Comparison of ENCODE assay signal across 9 cellular contexts in genomic region chr19:4830768-4831265, GRCh38. TPM values are rescaled to one million over a fixed set of nuclear protein-coding genes. Genes with fewer than 3 reads are reported as not detected.
DNase-seq lines count a peak whose midpoint lies in the region; ATAC-seq, FAIRE-seq and TF ChIP-seq lines count a peak whose summit lies in the region.
"Had no signal": no experiment of that assay in that cellular context is flagged by ENCODE, and none has a peak within 500 bp of the region (broad histone marks: within the 10 kb centered on the region; RNA-seq: fewer than 3 reads in every experiment).

No MANE protein-coding gene starts in this region.

- no peak overlapping the region for H4K91ac ChIP-seq in H9 (ENCODE audit: insufficient read length, low read depth, low read length)

- no peaks in the 10 kb centered on the region for H3K79me1 ChIP-seq in H9 (ENCODE audit: insufficient read depth, low read depth, low read length, poor library complexity, severe bottlenecking)

- H3K4me1 ChIP-seq in H9 (ENCODE audit: insufficient read depth, low read length) (no peaks in the 10 kb centered on the region), right cardiac atrium (ENCODE audit: control insufficient read depth, insufficient read depth, low read length) (peaks cover 3% of the 10 kb centered on the region)

- peaks cover 8% of the 10 kb centered on the region for H3K23me2 ChIP-seq in H9 (ENCODE audit: insufficient read length, low read depth, low read length, poor library complexity, severe bottlenecking)

- peak in 1 of 2 donors; percentile 28 for ATAC-seq in right cardiac atrium
- no peak for ATAC-seq in stimulated activated effector memory CD8-positive, alpha-beta T cell treated with anti-CD3 and anti-CD28 coated beads, Interleukin-12 subunit alpha, Interleukin-12 subunit beta, amount 100 ng/mL, for 72 hours

- H3K14ac ChIP-seq in H9 (ENCODE audit: insufficient read depth, low read length): no peak overlapping the region

- H3K18ac ChIP-seq in H9 (ENCODE audit: insufficient read length, low read depth, low read length): no peak overlapping the region

- H3K9me3 ChIP-seq in H9 (ENCODE audit: control insufficient read depth, low read depth, low read length) (no peaks in the 10 kb centered on the region), right cardiac atrium (ENCODE audit: control insufficient read depth, low read length) (no peaks in the 10 kb centered on the region)

- no peak overlapping the region; a peak in 1 of 7 replicates for H3K27ac Mint-ChIP-seq in H9
- peak overlapping the region; percentile 94 for H3K27ac Mint-ChIP-seq in activated T-helper 1 cell treated with anti-CD3 and anti-CD28 coated beads, Interleukin-12 subunit alpha, Interleukin-12 subunit beta, Interleukin-2, Interleukin-4 antibody, amounts not matched to agents 30 ng/mL and 10 ng/mL and 1 ng/mL, durations not matched to agents 14 hours and 24 hours and 36 hours
- peak overlapping the region; percentile 95 for H3K27ac Mint-ChIP-seq in stimulated activated effector memory CD8-positive, alpha-beta T cell treated with anti-CD3 and anti-CD28 coated beads, Interleukin-12 subunit alpha, Interleukin-12 subunit beta, amount 100 ng/mL, for 72 hours

- H3K4ac ChIP-seq in H9 (ENCODE audit: low read depth, low read length): no peak overlapping the region

- WGBS in H9 (ENCODE audit: extremely low coverage, insufficient read length, low lambda C conversion rate): no CpG with 5 or more reads among the region's 6 CpGs
- WGBS in right cardiac atrium: 72% methylated on average over 6 of the region's 6 CpGs

- H3K27me3 Mint-ChIP-seq in H9 (ENCODE audit: low read depth): peaks cover 30% of the 10 kb centered on the region
- no peaks in the 10 kb centered on the region for H3K27me3 Mint-ChIP-seq in activated T-helper 1 cell treated with anti-CD3 and anti-CD28 coated beads, Interleukin-12 subunit alpha, Interleukin-12 subunit beta, Interleukin-2, Interleukin-4 antibody, amounts not matched to agents 30 ng/mL and 10 ng/mL and 1 ng/mL, durations not matched to agents 14 hours and 24 hours and 36 hours (ENCODE audit: insufficient read depth)

- peak overlapping the region; percentile 94 for H3K4me3 ChIP-seq in right cardiac atrium (ENCODE audit: low read length)

- H4K5ac ChIP-seq in H9 (ENCODE audit: insufficient read length, low read depth, low read length): no peak overlapping the region

- no peak overlapping the region for H2BK120ac ChIP-seq in H9 (ENCODE audit: low read depth, low read length, poor library complexity, severe bottlenecking)

- no peak overlapping the region for H2AFZ ChIP-seq in H9 (ENCODE audit: low read length)

- H2BK20ac ChIP-seq in H9 (ENCODE audit: low read depth, low read length, poor library complexity, severe bottlenecking): no peak overlapping the region

- intact Hi-C loops in activated T-helper 1 cell treated with anti-CD3 and anti-CD28 coated beads, Interleukin-12 subunit alpha, Interleukin-12 subunit beta, Interleukin-2, Interleukin-4 antibody, amounts not matched to agents 30 ng/mL and 10 ng/mL and 1 ng/mL, durations not matched to agents 14 hours and 24 hours and 36 hours (cut with micrococcal nuclease): loop anchor here (1.0 to 2.0 kb wide), 4 partner anchors 16 to 36 kb away; partner anchors contain the start of gene PLIN3
- intact Hi-C loops in right cardiac atrium (cut with DNase I): no loop called here

- no peak overlapping the region for H2AK5ac ChIP-seq in H9 (ENCODE audit: insufficient read length, low read length)

- no peak for FAIRE-seq in HTR-8/SVneo (lab: Jason Lieb, UNC)
- FAIRE-seq: endometrium had no signal

- peak overlapping the region; percentile 88 for H3K4me2 ChIP-seq in H9 (ENCODE audit: insufficient read depth, insufficient read length, low read length)

- no peak overlapping the region for H3K23ac ChIP-seq in H9 (ENCODE audit: insufficient read length, low read depth, low read length)

- DNase-seq in H9: no peak
- DNase-seq in activated T-helper 1 cell treated with anti-CD3 and anti-CD28 coated beads, Interleukin-12 subunit alpha, Interleukin-12 subunit beta, Interleukin-2, Interleukin-4 antibody, amounts not matched to agents 30 ng/mL and 10 ng/mL and 1 ng/mL, durations not matched to agents 14 hours and 24 hours and 36 hours (ENCODE audit: low spot score): no peak
- DNase-seq in right cardiac atrium: no peak
- DNase-seq in stimulated activated effector memory CD8-positive, alpha-beta T cell treated with anti-CD3 and anti-CD28 coated beads, Interleukin-12 subunit alpha, Interleukin-12 subunit beta, amount 100 ng/mL, for 72 hours (ENCODE audit: low spot score in 2 of 2): peak in 1 of 2 donors; percentile 59
- no peak for DNase-seq in superior temporal gyrus (ENCODE audit: extremely low spot score)
- no peak for DNase-seq in HTR-8/SVneo (ENCODE audit: insufficient read length, low spot score)
- DNase-seq in GM03348 (ENCODE audit: low spot score): no peak
- DNase-seq in GM19240 (ENCODE audit: insufficient read length, low spot score): no peak

- H4K8ac ChIP-seq in H9 (replicated peaks; ENCODE audit: insufficient read length, low read depth, low read length): no peak overlapping the region

- H3K27ac ChIP-seq in H9 (ENCODE audit: insufficient read length, low read depth, low read length) (no peak overlapping the region), right cardiac atrium (ENCODE audit: low read length) (peak overlapping the region; percentile 95)

- peak overlapping the region; percentile 60 to 69; a peak in 4 of 5 replicates for H3K4me3 Mint-ChIP-seq in H9
- peak overlapping the region; percentile 91 for H3K4me3 Mint-ChIP-seq in activated T-helper 1 cell treated with anti-CD3 and anti-CD28 coated beads, Interleukin-12 subunit alpha, Interleukin-12 subunit beta, Interleukin-2, Interleukin-4 antibody, amounts not matched to agents 30 ng/mL and 10 ng/mL and 1 ng/mL, durations not matched to agents 14 hours and 24 hours and 36 hours
- peak overlapping the region; percentile 93 for H3K4me3 Mint-ChIP-seq in stimulated activated effector memory CD8-positive, alpha-beta T cell treated with anti-CD3 and anti-CD28 coated beads, Interleukin-12 subunit alpha, Interleukin-12 subunit beta, amount 100 ng/mL, for 72 hours

- H3T11ph ChIP-seq in H9 (ENCODE audit: low read length): no peak overlapping the region

- H2BK15ac ChIP-seq in H9 (ENCODE audit: low read depth, low read length): no peak overlapping the region

- H2BK12ac ChIP-seq in H9 (ENCODE audit: insufficient read length, low read depth, low read length): no peak overlapping the region

- no peaks in the 10 kb centered on the region for H3K79me2 ChIP-seq in H9 (ENCODE audit: insufficient read depth, low read length)

- no peaks in the 10 kb centered on the region for H3K36me3 Mint-ChIP-seq in H9 (ENCODE audit: insufficient read depth in 1 of 3, low read depth in 3 of 3)
- peaks cover 11% of the 10 kb centered on the region for H3K36me3 Mint-ChIP-seq in activated T-helper 1 cell treated with anti-CD3 and anti-CD28 coated beads, Interleukin-12 subunit alpha, Interleukin-12 subunit beta, Interleukin-2, Interleukin-4 antibody, amounts not matched to agents 30 ng/mL and 10 ng/mL and 1 ng/mL, durations not matched to agents 14 hours and 24 hours and 36 hours (ENCODE audit: low read depth)
- H3K36me3 Mint-ChIP-seq in stimulated activated effector memory CD8-positive, alpha-beta T cell treated with anti-CD3 and anti-CD28 coated beads, Interleukin-12 subunit alpha, Interleukin-12 subunit beta, amount 100 ng/mL, for 72 hours: peaks cover 48% of the 10 kb centered on the region

- H4K20me1 ChIP-seq in H9 (ENCODE audit: control insufficient read depth, insufficient read depth, insufficient read length): no peaks in the 10 kb centered on the region

- H3K9me3 Mint-ChIP-seq in H9: peaks cover 0 to 6% of the 10 kb centered on the region in 2 experiments; a peak in 2 of 5 replicates
- no peaks in the 10 kb centered on the region for H3K9me3 Mint-ChIP-seq in activated T-helper 1 cell treated with anti-CD3 and anti-CD28 coated beads, Interleukin-12 subunit alpha, Interleukin-12 subunit beta, Interleukin-2, Interleukin-4 antibody, amounts not matched to agents 30 ng/mL and 10 ng/mL and 1 ng/mL, durations not matched to agents 14 hours and 24 hours and 36 hours
- no peaks in the 10 kb centered on the region for H3K9me3 Mint-ChIP-seq in stimulated activated effector memory CD8-positive, alpha-beta T cell treated with anti-CD3 and anti-CD28 coated beads, Interleukin-12 subunit alpha, Interleukin-12 subunit beta, amount 100 ng/mL, for 72 hours

- H3K27me3 ChIP-seq in H9 (ENCODE audit: insufficient read depth, low read length) (peaks cover 5% of the 10 kb centered on the region; the same call in 1 of the 2 replicates), right cardiac atrium (ENCODE audit: control insufficient read depth, insufficient read depth) (no peaks in the 10 kb centered on the region)

- H3K4me1 Mint-ChIP-seq in H9: peaks cover 0 to 6% of the 10 kb centered on the region in 2 experiments; a peak in 1 of 4 replicates
- H3K4me1 Mint-ChIP-seq in activated T-helper 1 cell treated with anti-CD3 and anti-CD28 coated beads, Interleukin-12 subunit alpha, Interleukin-12 subunit beta, Interleukin-2, Interleukin-4 antibody, amounts not matched to agents 30 ng/mL and 10 ng/mL and 1 ng/mL, durations not matched to agents 14 hours and 24 hours and 36 hours (ENCODE audit: low read depth): peaks cover 22% of the 10 kb centered on the region
- H3K4me1 Mint-ChIP-seq in stimulated activated effector memory CD8-positive, alpha-beta T cell treated with anti-CD3 and anti-CD28 coated beads, Interleukin-12 subunit alpha, Interleukin-12 subunit beta, amount 100 ng/mL, for 72 hours: peaks cover 28% of the 10 kb centered on the region

- no peak overlapping the region for H3K9ac ChIP-seq in H9 (ENCODE audit: extremely low read depth, insufficient read length, low read length)

- TF ChIP-seq CTCF in H9 (conservative IDR thresholded peaks at IDR 0.05): no peak

- no peak overlapping the region for H2BK5ac ChIP-seq in H9 (ENCODE audit: insufficient read length, low read length)

- no peak overlapping the region for H3K56ac ChIP-seq in H9 (ENCODE audit: insufficient read length, low read depth, low read length)

RNA-seq across cellular contexts. Expression of gene TICAM1, which starts 0.7 kb away (rescaled TPM):
- 0.48 and 0.57 TPM in 2 replicates for total RNA-seq in H9 (2021)
- 31.2 and 33.3 TPM in 2 replicates for total RNA-seq in activated T-helper 1 cell treated with anti-CD3 and anti-CD28 coated beads, Interleukin-12 subunit alpha, Interleukin-12 subunit beta, Interleukin-2, Interleukin-4 antibody, amounts not matched to agents 30 ng/mL and 10 ng/mL and 1 ng/mL, durations not matched to agents 14 hours and 24 hours and 36 hours
- 1 to 10 TPM; 5.8 to 6.9 (median 6.7) TPM for total RNA-seq in right cardiac atrium
- 5.3 TPM for polyA plus RNA-seq in right cardiac atrium

RNA-seq across cellular contexts. Expression of gene PLIN3, which starts 36.6 kb away (rescaled TPM):
- total RNA-seq in H9 (2021) (61.8 and 63.7 TPM in 2 replicates), right cardiac atrium (10 to 100 TPM; 26.5 to 32.2 (median 28.5) TPM)
- 33.1 and 33.2 TPM in 2 replicates for total RNA-seq in activated T-helper 1 cell treated with anti-CD3 and anti-CD28 coated beads, Interleukin-12 subunit alpha, Interleukin-12 subunit beta, Interleukin-2, Interleukin-4 antibody, amounts not matched to agents 30 ng/mL and 10 ng/mL and 1 ng/mL, durations not matched to agents 14 hours and 24 hours and 36 hours
- 16.9 TPM for polyA plus RNA-seq in right cardiac atrium

RNA-seq across cellular contexts. Expression of gene FEM1A, which starts 39.3 kb away (rescaled TPM):
- total RNA-seq in H9 (2021) (20.0 and 21.0 TPM in 2 replicates), right cardiac atrium (10 to 100 TPM; 23.4 to 28.3 (median 27.9) TPM)
- 23.8 and 24.8 TPM in 2 replicates for total RNA-seq in activated T-helper 1 cell treated with anti-CD3 and anti-CD28 coated beads, Interleukin-12 subunit alpha, Interleukin-12 subunit beta, Interleukin-2, Interleukin-4 antibody, amounts not matched to agents 30 ng/mL and 10 ng/mL and 1 ng/mL, durations not matched to agents 14 hours and 24 hours and 36 hours
- polyA plus RNA-seq in right cardiac atrium: 20.1 TPM

Comparison
In these comparisons a context has a peak if more than half of its experiments do, and no peak if none do; other contexts are left out.
1. H3K27ac Mint-ChIP-seq: peak in activated T-helper 1 cell treated with anti-CD3 and anti-CD28 coated beads, Interleukin-12 subunit alpha, Interleukin-12 subunit beta, Interleukin-2, Interleukin-4 antibody, amounts not matched to agents 30 ng/mL and 10 ng/mL and 1 ng/mL, durations not matched to agents 14 hours and 24 hours and 36 hours (single experiment) and stimulated activated effector memory CD8-positive, alpha-beta T cell treated with anti-CD3 and anti-CD28 coated beads, Interleukin-12 subunit alpha, Interleukin-12 subunit beta, amount 100 ng/mL, for 72 hours (single experiment); none in H9 (0 of 3).
2. Peak in every context shown above with its lines, with median percentiles within 50 percentile points of each other: H3K4me3 Mint-ChIP-seq.